10 cellular contexts compared by ENCODE assay signal in the genomic region with DNA sequence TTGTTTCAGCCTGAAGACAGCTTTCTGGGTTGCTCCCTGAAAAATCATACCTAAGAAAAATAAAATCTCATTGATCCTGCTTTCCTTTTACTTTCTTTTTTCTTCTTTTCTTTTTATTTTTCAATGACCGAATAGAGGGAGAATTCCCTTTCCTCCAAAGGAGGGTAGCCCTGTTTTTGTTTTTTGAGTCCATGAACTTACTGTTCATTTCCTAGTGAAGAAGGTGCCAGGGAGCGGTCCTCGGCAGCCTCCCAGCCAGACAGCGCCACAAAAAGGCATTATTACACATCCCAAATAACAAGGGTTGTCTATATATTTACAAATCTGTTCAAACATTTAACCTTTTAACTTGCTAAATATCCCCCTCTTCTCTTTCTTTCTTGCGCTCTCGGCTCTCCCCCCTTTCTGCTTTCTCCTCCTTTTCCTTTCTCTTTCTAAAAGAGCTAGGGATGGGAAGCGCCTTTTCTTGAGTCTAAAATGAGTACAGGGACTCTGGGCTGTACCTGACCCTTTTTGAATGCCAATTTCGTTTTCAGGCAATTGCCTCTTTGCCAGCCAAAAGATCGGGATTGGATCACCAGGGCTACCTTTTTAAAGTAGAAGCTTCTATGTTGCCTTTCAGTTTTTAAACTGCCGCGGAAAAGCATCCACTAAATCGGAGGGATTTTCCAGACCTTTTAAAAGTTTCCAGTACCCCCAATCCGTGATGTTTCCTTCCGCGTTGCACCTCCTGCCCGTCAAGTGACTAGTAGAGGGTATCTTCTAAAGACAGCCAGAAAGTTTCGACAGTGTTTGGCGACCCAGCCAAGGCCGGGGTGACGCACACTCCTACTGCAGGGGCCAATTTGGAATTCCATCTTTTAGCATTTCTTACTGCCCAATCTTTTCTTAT.
DNase-seq lines count a peak whose midpoint lies in the region; ATAC-seq, FAIRE-seq and TF ChIP-seq lines count a peak whose summit lies in the region.
"Had no signal": no experiment of that assay in that cellular context is flagged by ENCODE, and none has a peak within 500 bp of the region (broad histone marks: within the 10 kb centered on the region; RNA-seq: fewer than 3 reads in every experiment).

No MANE protein-coding gene starts in this region.

- no TSS peak for BruUV-seq in MCF 10A (replicated peaks; lab: Mats Ljungman, UMichigan)

- no peak overlapping the region for H3K9ac ChIP-seq in H1 (replicated peaks in 1 of 4; ENCODE audit: extremely low read depth in 1 of 4, low read depth in 3 of 4, low read length in 3 of 4)
- H3K9ac ChIP-seq in muscle layer of colon (ENCODE audit: low read length), result peak overlapping the region; percentile 32

- no peak overlapping the region for H2AK5ac ChIP-seq in H1 (ENCODE audit: low read depth, low read length)

- no peak overlapping the region for H3K14ac ChIP-seq in H1 (ENCODE audit: insufficient read length)

- no peak overlapping the region for H3K18ac ChIP-seq in H1 (ENCODE audit: extremely low read depth, low read length)

- H3K4me3 ChIP-seq in breast epithelium (peak overlapping the region; percentile 50 to 62 (median 59)), H1 (ENCODE audit: extremely low read depth in 1 of 4, insufficient read depth in 2 of 4, low read depth in 3 of 4, low read length in 4 of 4) (peak overlapping the region in 3 of 4 experiments; percentile 3 to 55 (median 7); a peak in 4 of 8 replicates), muscle layer of colon (ENCODE audit: low read depth in 1 of 2, low read length in 2 of 2) (peak overlapping the region in 1 of 2 donors; percentile 68), vagina (peak overlapping the region; percentile 49 to 53)

- peaks cover 0 to 3% of the 10 kb centered on the region in 2 donors for H3K27me3 ChIP-seq in breast epithelium
- H3K27me3 ChIP-seq in H1 (replicated peaks in 1 of 4; ENCODE audit: control insufficient read depth in 3 of 4, extremely low read depth in 1 of 4, insufficient read depth in 3 of 4, low read length in 3 of 4), result peaks cover 31 to 66% (median 55%) of the 10 kb centered on the region in 4 experiments
- H3K27me3 ChIP-seq in muscle layer of colon (ENCODE audit: control insufficient read depth in 1 of 2, insufficient read depth in 2 of 2, low read length in 2 of 2), result peaks cover 22 to 31% of the 10 kb centered on the region in 2 donors
- H3K27me3 ChIP-seq in vagina, result no peaks in the 10 kb centered on the region

- no peak overlapping the region for H2BK120ac ChIP-seq in H1 (replicated peaks; ENCODE audit: low read depth, low read length)

- H4K20me1 ChIP-seq in H1 (replicated peaks in 1 of 2; ENCODE audit: control insufficient read depth in 1 of 2, insufficient read depth in 2 of 2, low read length in 2 of 2), result peaks cover 2 to 4% of the 10 kb centered on the region in 2 experiments

- H3K4ac ChIP-seq in H1 (replicated peaks; ENCODE audit: insufficient read length, low read depth, low read length), result no peak overlapping the region

- no peak overlapping the region for H2BK20ac ChIP-seq in H1 (ENCODE audit: low read length)

- H2BK12ac ChIP-seq in H1 (ENCODE audit: low read depth, low read length), result no peak overlapping the region

- no peak overlapping the region for H3K4me3 Mint-ChIP-seq in MCF 10A (ENCODE audit: unreplicated experiment)
- H3K4me3 Mint-ChIP-seq: central memory CD8-positive, alpha-beta T cell had no signal

- no peak overlapping the region for H4K91ac ChIP-seq in H1 (replicated peaks; ENCODE audit: insufficient read length, low read length)

- no peak overlapping the region for H2AFZ ChIP-seq in H1 (ENCODE audit: low read length)

- FAIRE-seq in H1 (lab: Jason Lieb, UNC), result no peak
- FAIRE-seq: pancreas had no signal

- intact Hi-C loops in breast epithelium (cut with DNase I; ENCODE audit: low total_unique reads), result loop anchor here (10.0 kb wide), 1 partner anchor 552 kb away; no protein-coding TSS in a partner anchor
- intact Hi-C loops in MCF 10A (cut with micrococcal nuclease), result loop anchor here (5.0 kb wide), 1 partner anchor 539 kb away; no protein-coding TSS in a partner anchor
- intact Hi-C loops in vagina (cut with DNase I), result loop anchor here (10.0 kb wide), 1 partner anchor 532 kb away; no protein-coding TSS in a partner anchor

- no peaks in the 10 kb centered on the region for H3K9me3 Mint-ChIP-seq in MCF 10A (ENCODE audit: unreplicated experiment)
- H3K9me3 Mint-ChIP-seq: central memory CD8-positive, alpha-beta T cell had no signal

- ATAC-seq in HG03039 (IDR thresholded peaks at IDR 0.05; ENCODE audit: unreplicated experiment) (no peak), HG03565 (IDR thresholded peaks at IDR 0.05; ENCODE audit: unreplicated experiment) (no peak)
- ATAC-seq: pancreas had no signal

- no peak overlapping the region for H4K8ac ChIP-seq in H1 (ENCODE audit: extremely low read depth, insufficient read depth, low read length)

- no peak for TF ChIP-seq POLR2A in breast epithelium (IDR thresholded peaks at IDR 0.05)
- no peak for TF ChIP-seq POLR2A in H1 (IDR thresholded peaks at IDR 0.05; ENCODE audit: control extremely low read depth in 1 of 2, low read depth in 2 of 2, low read length in 2 of 2)
- no peak for TF ChIP-seq POLR2A in vagina (IDR thresholded peaks at IDR 0.05)

- H3K27me3 Mint-ChIP-seq in MCF 10A (ENCODE audit: insufficient read depth, unreplicated experiment), result peaks cover 15% of the 10 kb centered on the region

- 4% methylated on average over 20 of the region's 20 CpGs; no CpG with 5 or more reads in 1 of the 2 experiments for WGBS in H1 (ENCODE audit: extremely low coverage in 1 of 2, insufficient coverage in 1 of 2, insufficient read length in 1 of 2, insufficient replicate concordance in 2 of 2, low coverage in 1 of 2, low lambda C conversion rate in 2 of 2, missing lambda C conversion rate in 1 of 2), 2 experiments

- H2BK5ac ChIP-seq in H1 (ENCODE audit: low read depth, low read length), result no peak overlapping the region

- H3K36me3 ChIP-seq in breast epithelium (no peaks in the 10 kb centered on the region), H1 (ENCODE audit: control insufficient read depth in 2 of 4, insufficient read depth in 4 of 4, low read length in 3 of 4) (no peaks in the 10 kb centered on the region), muscle layer of colon (ENCODE audit: insufficient read depth, low read length) (no peaks in the 10 kb centered on the region), vagina (no peaks in the 10 kb centered on the region)
- H3K36me3 ChIP-seq: pancreas had no signal

- H3K27ac ChIP-seq in breast epithelium (no peak overlapping the region), H1 (ENCODE audit: low read depth, low read length) (no peak overlapping the region), muscle layer of colon (ENCODE audit: low read depth, low read length) (no peak overlapping the region), vagina (peak overlapping the region; percentile 40)
- H3K27ac ChIP-seq: pancreas had no signal

- TF ChIP-seq CTCF in breast epithelium (IDR thresholded peaks at IDR 0.05), result no peak
- no peak for TF ChIP-seq CTCF in MCF 10A (IDR thresholded peaks at IDR 0.05; ENCODE audit: unreplicated experiment)
- TF ChIP-seq CTCF in H1 (IDR thresholded peaks at IDR 0.05; ENCODE audit: control extremely low read depth in 1 of 3, insufficient read depth in 1 of 3, low read depth in 1 of 3, low read length in 3 of 3), result no peak
- no peak for TF ChIP-seq CTCF in vagina (IDR thresholded peaks at IDR 0.05)

- H3K4me2 ChIP-seq in H1 (ENCODE audit: insufficient read depth in 1 of 2, low read depth in 2 of 2, low read length in 2 of 2), result peak overlapping the region; percentile 43 to 69

- H3K9me3 ChIP-seq in breast epithelium (no peaks in the 10 kb centered on the region), H1 (ENCODE audit: insufficient read depth in 2 of 2, low read depth in 1 of 2, low read length in 1 of 2) (no peaks in the 10 kb centered on the region), muscle layer of colon (ENCODE audit: low read length) (no peaks in the 10 kb centered on the region), vagina (no peaks in the 10 kb centered on the region)
- H3K9me3 ChIP-seq: pancreas had no signal

- H3K79me1 ChIP-seq in H1 (ENCODE audit: low read depth, low read length), result no peaks in the 10 kb centered on the region

- no peak overlapping the region for H3K23ac ChIP-seq in H1 (ENCODE audit: insufficient read length)

- POLR2A ChIA-PET in MCF 10A (lab: Yijun Ruan, JAX), result no interaction called here
- POLR2A ChIA-PET in H1 (lab: Charles Lee; ENCODE audit: partially characterized antibody), result interaction anchor here (1.0 kb wide), 1 partner anchor 537 kb away, joined by 3 read pairs; no protein-coding TSS in a partner anchor

- no peak overlapping the region for H2BK15ac ChIP-seq in H1 (ENCODE audit: low read length)

- no peak for TF ChIP-seq RAD21 in H1 (IDR thresholded peaks at IDR 0.05 in 1 of 2, conservative IDR thresholded peaks at IDR 0.05 in 1 of 2; ENCODE audit: low read depth in 2 of 2, low read length in 2 of 2)

- TF ChIP-seq EP300 in H1 (IDR thresholded peaks at IDR 0.05; ENCODE audit: borderline replicate concordance in 1 of 2, low read depth in 2 of 2, low read length in 2 of 2), result no peak

- H3K79me2 ChIP-seq in H1 (ENCODE audit: control insufficient read depth in 1 of 2, insufficient read depth in 2 of 2, low read length in 2 of 2), result no peaks in the 10 kb centered on the region

- H3K36me3 Mint-ChIP-seq in MCF 10A (ENCODE audit: insufficient read depth, unreplicated experiment), result no peaks in the 10 kb centered on the region

- H3K56ac ChIP-seq in H1 (replicated peaks; ENCODE audit: insufficient read length, low read depth, low read length), result no peak overlapping the region

- H3K4me1 ChIP-seq in breast epithelium, result no peaks in the 10 kb centered on the region
- peaks cover 6 to 27% (median 17%) of the 10 kb centered on the region in 4 experiments for H3K4me1 ChIP-seq in H1 (replicated peaks in 1 of 4; ENCODE audit: control insufficient read depth in 3 of 4, insufficient read depth in 4 of 4, low read length in 3 of 4)
- H3K4me1 ChIP-seq in muscle layer of colon (ENCODE audit: insufficient read depth, low read length), result peaks cover 31% of the 10 kb centered on the region
- H3K4me1 ChIP-seq in vagina, result peaks cover 26% of the 10 kb centered on the region

- no peaks in the 10 kb centered on the region for H3K4me1 Mint-ChIP-seq in MCF 10A (ENCODE audit: insufficient read depth, unreplicated experiment)

- DNase-seq in breast epithelium (ENCODE audit: low spot score in 2 of 2), result no peak
- no peak for DNase-seq in MCF 10A (ENCODE audit: unreplicated experiment)
- peak in 1 of 2 experiments; percentile 46 for DNase-seq in H1 (ENCODE audit: low read depth in 1 of 2, low spot score in 2 of 2)
- DNase-seq in vagina (ENCODE audit: extremely low spot score in 2 of 2), result peak in 1 of 2 donors; percentile 92
- DNase-seq in SK-N-DZ (ENCODE audit: low spot score), result no peak
- DNase-seq: pancreas had no signal

- CTCF ChIA-PET in MCF 10A (lab: Yijun Ruan, JAX), result interaction anchor here (0.9 to 1.0 kb wide), 2 partner anchors 12 to 538 kb away, joined by 3 read pairs; no protein-coding TSS in a partner anchor
- CTCF ChIA-PET in H1 (lab: Charles Lee; ENCODE audit: partially characterized antibody), result interaction anchor here (0.6 to 2.5 kb wide), 7 partner anchors 48 to 548 kb away, joined by 3 to 9 read pairs (median 4); no protein-coding TSS in a partner anchor

- peaks cover 12% of the 10 kb centered on the region for H3K23me2 ChIP-seq in H1 (ENCODE audit: low read depth, low read length)

- no peak overlapping the region for H4K5ac ChIP-seq in H1 (ENCODE audit: insufficient read length, low read depth, low read length)

- no peak overlapping the region for H3K27ac Mint-ChIP-seq in MCF 10A (ENCODE audit: low read depth, unreplicated experiment)
